10 cellular contexts compared by ENCODE assay signal in the genomic region with DNA sequence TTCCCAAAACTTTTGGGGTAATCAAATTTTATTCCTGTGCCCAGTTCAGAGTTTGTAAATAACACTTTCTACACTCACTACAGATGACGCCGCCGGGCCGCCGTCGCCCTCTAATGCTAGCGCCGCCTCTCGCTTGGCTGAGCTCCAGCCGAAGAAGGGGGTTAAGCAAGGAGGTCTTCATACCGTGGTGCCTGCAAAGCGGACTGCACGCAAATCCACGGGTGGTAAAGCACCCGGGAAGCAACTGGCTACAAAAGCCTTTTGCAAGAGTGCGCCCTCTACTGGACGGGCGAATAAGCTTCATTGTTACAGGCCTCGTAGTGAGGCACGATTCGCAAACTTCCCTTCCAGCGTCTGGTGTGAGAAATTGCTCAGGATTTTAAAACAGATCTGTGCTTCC.
DNase-seq lines count a peak whose midpoint lies in the region; TF ChIP-seq lines count a peak whose summit lies in the region.
"Had no signal": no experiment of that assay in that cellular context is flagged by ENCODE, and none has a peak within 500 bp of the region (broad histone marks: within the 10 kb centered on the region; RNA-seq: fewer than 3 reads in every experiment).

No MANE protein-coding gene starts in this region.

- DNase-seq in DMS53 (lab: John Stamatoyannopoulos, UW) (peak; percentile 73), HFF-Myc (ENCODE audit: extremely low read depth, low read depth) (no peak), mesendoderm (peak; percentile 36), cerebellar nuclear complex (lab: John Stamatoyannopoulos, UW) (no peak), DMS153 treated with DMSO at 0.1 percent for 48 hours (lab: John Stamatoyannopoulos, UW; ENCODE audit: unreplicated experiment) (no peak), GM23248 (no peak), RKO (ENCODE audit: low spot score) (no peak)
- peak; percentile 22 for DNase-seq in activated CD4-positive, alpha-beta memory T cell treated with anti-CD3 and anti-CD28 coated beads for 36 hours

- H3K23ac ChIP-seq in mesendoderm (ENCODE audit: low read length) = no peak overlapping the region

- no peaks in the 10 kb centered on the region for H3K9me2 ChIP-seq in GM23248 (ENCODE audit: insufficient read depth)

- no peaks in the 10 kb centered on the region for H3F3A ChIP-seq in GM23248 (ENCODE audit: insufficient read depth)

- H3K4ac ChIP-seq in mesendoderm (ENCODE audit: low read depth, low read length) = no peak overlapping the region

- H3K56ac ChIP-seq in mesendoderm (ENCODE audit: low read length) = no peak overlapping the region

- H3K9me3 ChIP-seq in GM23248 (ENCODE audit: low read depth) = no peaks in the 10 kb centered on the region

- peak; percentile 49 for TF ChIP-seq CTCF in HFF-Myc (IDR thresholded peaks at IDR 0.05; ENCODE audit: low read depth, low read length, missing control alignments)

- no peaks in the 10 kb centered on the region for H3K36me3 ChIP-seq in mesendoderm (ENCODE audit: control insufficient read depth, insufficient read depth, low read length)
- H3K36me3 ChIP-seq in GM23248 (ENCODE audit: low read depth) = no peaks in the 10 kb centered on the region

- no peaks in the 10 kb centered on the region for H4K20me1 ChIP-seq in GM23248 (ENCODE audit: insufficient read depth)

- intact Hi-C loops in activated CD4-positive, alpha-beta memory T cell treated with anti-CD3 and anti-CD28 coated beads for 36 hours (cut with micrococcal nuclease) = loop anchor here (2.0 kb wide), 1 partner anchor 462 kb away; no protein-coding TSS in a partner anchor

- H2BK15ac ChIP-seq in mesendoderm (replicated peaks; ENCODE audit: low read depth) = no peak overlapping the region

- no peak overlapping the region for H2BK120ac ChIP-seq in mesendoderm (ENCODE audit: low read depth, low read length)

- WGBS in mesendoderm (ENCODE audit: extremely low coverage, insufficient coverage, low lambda C conversion rate) = no CpG with 5 or more reads among the region's 22 CpGs
- WGBS in GM23248 (ENCODE audit: low coverage in 1 of 2, low lambda C conversion rate in 2 of 2, missing lambda C conversion rate in 2 of 2), 2 experiments = 68 to 71% methylated on average over 22 of the region's 22 CpGs

- no peak overlapping the region for H3K18ac ChIP-seq in mesendoderm (ENCODE audit: low read length)

- peaks cover 3% of the 10 kb centered on the region for H3K9me3 Mint-ChIP-seq in activated CD4-positive, alpha-beta memory T cell treated with anti-CD3 and anti-CD28 coated beads for 36 hours

- H3K27me3 Mint-ChIP-seq in activated CD4-positive, alpha-beta memory T cell treated with anti-CD3 and anti-CD28 coated beads for 36 hours = peaks cover 2% of the 10 kb centered on the region

- H2BK5ac ChIP-seq in mesendoderm (ENCODE audit: low read length) = no peak overlapping the region

- H3K27ac ChIP-seq in mesendoderm (ENCODE audit: low read depth, low read length) = no peak overlapping the region
- H3K27ac ChIP-seq in GM23248 = no peak overlapping the region

- H3K79me2 ChIP-seq in mesendoderm (ENCODE audit: control insufficient read depth, insufficient read depth, low read length) (no peaks in the 10 kb centered on the region), GM23248 (ENCODE audit: insufficient read depth) (no peaks in the 10 kb centered on the region)

- H2AFZ ChIP-seq in GM23248 = no peak overlapping the region

- no peak overlapping the region for H3K4me3 Mint-ChIP-seq in activated CD4-positive, alpha-beta memory T cell treated with anti-CD3 and anti-CD28 coated beads for 36 hours
- H3K4me3 Mint-ChIP-seq: central memory CD8-positive, alpha-beta T cell; T-cell had no signal

- in situ Hi-C loops in GM23248 (cut with MboI) = no loop called here

- H3K4me2 ChIP-seq in mesendoderm (ENCODE audit: low read length) = no peak overlapping the region
- no peak overlapping the region for H3K4me2 ChIP-seq in GM23248 (ENCODE audit: unreplicated experiment)

- no peaks in the 10 kb centered on the region for H3K4me1 Mint-ChIP-seq in activated CD4-positive, alpha-beta memory T cell treated with anti-CD3 and anti-CD28 coated beads for 36 hours (ENCODE audit: low read depth)
- H3K4me1 Mint-ChIP-seq: central memory CD8-positive, alpha-beta T cell; T-cell had no signal

- H3K79me1 ChIP-seq in mesendoderm (ENCODE audit: low read length) = no peaks in the 10 kb centered on the region

- no peak overlapping the region for H2AK5ac ChIP-seq in mesendoderm (ENCODE audit: low read length)

- no peak overlapping the region for H4K5ac ChIP-seq in mesendoderm (ENCODE audit: low read length)

- CTCF ChIA-PET in activated CD4-positive, alpha-beta memory T cell treated with anti-CD3 and anti-CD28 coated beads for 36 hours (lab: Charles Lee) = interaction anchor here (0.5 to 2.0 kb wide), 3 partner anchors 50 to 821 kb away, joined by 3 to 5 read pairs (median 3); no protein-coding TSS in a partner anchor

- no peak overlapping the region for H3K27ac Mint-ChIP-seq in activated CD4-positive, alpha-beta memory T cell treated with anti-CD3 and anti-CD28 coated beads for 36 hours
- H3K27ac Mint-ChIP-seq: T-cell had no signal

- H3K27me3 ChIP-seq in mesendoderm (ENCODE audit: insufficient read depth, low read length, poor library complexity) (no peaks in the 10 kb centered on the region), GM23248 (replicated peaks; ENCODE audit: insufficient read depth) (no peaks in the 10 kb centered on the region)

- POLR2A ChIA-PET in activated CD4-positive, alpha-beta memory T cell treated with anti-CD3 and anti-CD28 coated beads for 36 hours (lab: Charles Lee) = no interaction called here

- H4K8ac ChIP-seq in mesendoderm (ENCODE audit: low read depth, low read length) = no peak overlapping the region

- H3K4me3 ChIP-seq in HFF-Myc (replicated peaks; ENCODE audit: low read depth, low read length) (no peak overlapping the region), mesendoderm (ENCODE audit: low read length) (no peak overlapping the region), GM23248 (no peak overlapping the region)

- no peak overlapping the region for H3K9ac ChIP-seq in mesendoderm (ENCODE audit: low read length)
- no peak overlapping the region for H3K9ac ChIP-seq in GM23248

- no peaks in the 10 kb centered on the region for H3K36me3 Mint-ChIP-seq in activated CD4-positive, alpha-beta memory T cell treated with anti-CD3 and anti-CD28 coated beads for 36 hours
- H3K36me3 Mint-ChIP-seq: T-cell had no signal

- H3K4me1 ChIP-seq in mesendoderm (ENCODE audit: control insufficient read depth, low read depth, low read length) (no peaks in the 10 kb centered on the region), GM23248 (ENCODE audit: insufficient read depth) (no peaks in the 10 kb centered on the region)

Comparison
In these comparisons a context has a peak if more than half of its experiments do, and no peak if none do; other contexts are left out.
1. DNase-seq: peak in DMS53 (single experiment), activated CD4-positive, alpha-beta memory T cell treated with anti-CD3 and anti-CD28 coated beads for 36 hours (single experiment) and mesendoderm (single experiment); none in HFF-Myc (single experiment), cerebellar nuclear complex (0 of 2), DMS153 treated with DMSO at 0.1 percent for 48 hours (single experiment), GM23248 (single experiment) and RKO (single experiment).